ENCODE assay signal across 27 cellular contexts in genomic region chr1:231166398-231166797, GRCh38. TPM values are rescaled to one million over a fixed set of nuclear protein-coding genes. Genes with fewer than 3 reads are reported as not detected.
A peak's percentile ranks its signal among the peaks of the same experiment; 100 is the strongest.
DNase-seq lines count a peak whose midpoint lies in the region; ATAC-seq, FAIRE-seq and TF ChIP-seq lines count a peak whose summit lies in the region.
"Had no signal": no experiment of that assay in that cellular context is flagged by ENCODE, and none has a peak within 500 bp of the region (broad histone marks: within the 10 kb centered on the region; RNA-seq: fewer than 3 reads in every experiment).

No MANE protein-coding gene starts in this region.

- H3K4me3 Mint-ChIP-seq in brain, result peak overlapping the region; percentile 57 to 75 (median 66)
- H3K4me3 Mint-ChIP-seq: CD4-positive, alpha-beta memory T cell; CD4-positive, CD25-positive, alpha-beta regulatory T cell; CD8-positive, alpha-beta memory T cell had no signal

- TF ChIP-seq CTCF in A549 (IDR thresholded peaks at IDR 0.05), result no peak
- TF ChIP-seq CTCF in brain (conservative IDR thresholded peaks at IDR 0.05), result no peak
- TF ChIP-seq CTCF in parathyroid adenoma (IDR thresholded peaks at IDR 0.05), result no peak

- H3K4me1 ChIP-seq in A549, result peaks cover 36% of the 10 kb centered on the region
- H3K4me1 ChIP-seq in adipocyte (ENCODE audit: control insufficient read depth, insufficient read depth, low read length), result peaks cover 46% of the 10 kb centered on the region
- H3K4me1 ChIP-seq in parathyroid adenoma, result peaks cover 8% of the 10 kb centered on the region
- H3K4me1 ChIP-seq: BE2C, BLaER1 had no signal

- peaks cover 15% of the 10 kb centered on the region for H3K36me3 Mint-ChIP-seq in brain
- H3K36me3 Mint-ChIP-seq: CD14-positive monocyte; CD4-positive, alpha-beta memory T cell; CD4-positive, CD25-positive, alpha-beta regulatory T cell; CD8-positive, alpha-beta memory T cell had no signal

- POLR2A ChIA-PET in A549 (lab: Yijun Ruan, JAX), result no interaction called here

- peak overlapping the region; percentile 22 for H3K9ac ChIP-seq in adipocyte (ENCODE audit: low read length)
- H3K9ac ChIP-seq in parathyroid adenoma, result no peak overlapping the region
- H3K9ac ChIP-seq: BLaER1 had no signal

- no peak for DNase-seq in A549 (ENCODE audit: low read depth in 1 of 2, low spot score in 1 of 2)
- DNase-seq in adipocyte (ENCODE audit: low read depth), result peak; percentile 45
- no peak for DNase-seq in activated naive CD4-positive, alpha-beta T cell (lab: John Stamatoyannopoulos, UW)
- no peak for DNase-seq in substantia nigra (lab: John Stamatoyannopoulos, UW)
- DNase-seq: ACHN; BE2C; CD4-positive, alpha-beta memory T cell; CD4-positive, CD25-positive, alpha-beta regulatory T cell; CD8-positive, alpha-beta memory T cell; COR-L47; DMS 273 treated with DMSO at 0.1 percent for 48 hours; DMS153; DMS53; DMS79; DND-41; EL; GF-D8 had no signal

- ATAC-seq in A549, result no peak
- ATAC-seq in GM21447 (IDR thresholded peaks at IDR 0.05; ENCODE audit: unreplicated experiment), result no peak

- H3K79me2 ChIP-seq in parathyroid adenoma, result no peaks in the 10 kb centered on the region

- H3K9me3 ChIP-seq in A549 (no peaks in the 10 kb centered on the region), adipocyte (ENCODE audit: control insufficient read depth, low read length) (no peaks in the 10 kb centered on the region), parathyroid adenoma (ENCODE audit: control insufficient read depth, low read length) (no peaks in the 10 kb centered on the region)
- H3K9me3 ChIP-seq: BE2C had no signal

- no peaks in the 10 kb centered on the region for H3K36me3 ChIP-seq in adipocyte (ENCODE audit: control insufficient read depth, insufficient read depth, low read length, severe bottlenecking)
- no peaks in the 10 kb centered on the region for H3K36me3 ChIP-seq in parathyroid adenoma (ENCODE audit: control insufficient read depth, insufficient read depth, low read length)
- H3K36me3 ChIP-seq: BE2C, BLaER1 had no signal

- H3K9me3 Mint-ChIP-seq in brain, result peaks cover 0 to 4% (median 0%) of the 10 kb centered on the region in 5 experiments
- H3K9me3 Mint-ChIP-seq: CD4-positive, alpha-beta memory T cell; CD8-positive, alpha-beta memory T cell had no signal

- H3K27ac ChIP-seq in A549, result no peak overlapping the region
- H3K27ac ChIP-seq in parathyroid adenoma, result peak overlapping the region; percentile 61
- H3K27ac ChIP-seq in substantia nigra (ENCODE audit: low read depth, low read length, poor library complexity, severe bottlenecking), result no peak overlapping the region
- H3K27ac ChIP-seq: 22Rv1, BLaER1 had no signal

- H3K27me3 ChIP-seq in adipocyte (replicated peaks; ENCODE audit: control insufficient read depth, insufficient read depth, low read length), result peaks cover 7% of the 10 kb centered on the region
- no peaks in the 10 kb centered on the region for H3K27me3 ChIP-seq in parathyroid adenoma (ENCODE audit: control insufficient read depth, insufficient read depth, low read length)

- peaks cover 40% of the 10 kb centered on the region for H3K27me3 Mint-ChIP-seq in brain

- FAIRE-seq in A549 (lab: Jason Lieb, UNC), result no peak
- FAIRE-seq: G401.6, GM12891, GM19239 had no signal

- CTCF ChIA-PET in A549 (lab: Yijun Ruan, JAX), result no interaction called here

- no peak for TF ChIP-seq POLR2A in A549 (IDR thresholded peaks at IDR 0.05; ENCODE audit: low read length)

- H3K4me2 ChIP-seq in A549 (no peak overlapping the region), parathyroid adenoma (ENCODE audit: low read length) (no peak overlapping the region)
- H3K4me2 ChIP-seq: BLaER1 had no signal

- no peak overlapping the region for H2AFZ ChIP-seq in parathyroid adenoma

- no peak overlapping the region for H3K4me3 ChIP-seq in A549
- peak overlapping the region; percentile 49 for H3K4me3 ChIP-seq in adipocyte (ENCODE audit: low read length)
- H3K4me3 ChIP-seq in parathyroid adenoma (ENCODE audit: low read depth, low read length), result no peak overlapping the region
- H3K4me3 ChIP-seq: BLaER1 had no signal

- no peak for TF ChIP-seq EP300 in A549 (IDR thresholded peaks at IDR 0.05)

- no peak for TF ChIP-seq RAD21 in A549 (conservative IDR thresholded peaks at IDR 0.05 in 1 of 2, IDR thresholded peaks at IDR 0.05 in 1 of 2)

- H3K27ac Mint-ChIP-seq in brain, result no peak overlapping the region
- H3K27ac Mint-ChIP-seq: CD14-positive monocyte; CD4-positive, alpha-beta memory T cell; CD4-positive, CD25-positive, alpha-beta regulatory T cell; CD8-positive, alpha-beta memory T cell had no signal

- peaks cover 30% of the 10 kb centered on the region for H3K4me1 Mint-ChIP-seq in brain

TF ChIP-seq in A549, 52 proteins besides CTCF, POLR2A, EP300 and RAD21:
- TF ChIP-seq REST (IDR thresholded peaks at IDR 0.05) (0 out of 2 replicates have a peak, but pooled peaks have one; percentile 13), CHD2 (IDR thresholded peaks at IDR 0.05; ENCODE audit: low read length, partially characterized antibody) (no peak), ZSCAN20 (CRISPR knock-in tag; IDR thresholded peaks at IDR 0.05) (no peak), RARB (CRISPR knock-in tag; IDR thresholded peaks at IDR 0.05) (no peak)

RNA-seq across cellular contexts. Expression of gene TRIM67, which starts 4.5 kb away (rescaled TPM):
- polyA plus RNA-seq in A549 (2011; rRNA removed) (0.25 and 0.35 TPM in 2 replicates), A549 (2017; fragmentation: RNase III; extraction: RNeasy Plus Mini Kit Qiagen cat#74134 plus additional on column Dnase treatment) (0.23 to 0.50 TPM (median 0.26 TPM) in 3 replicates), brain (ENCODE audit: insufficient read depth, low read depth, low replicate concordance) (1.9 TPM)
- polyA plus RNA-seq in A549 (2012; cell fraction: cytosol; rRNA removed), result 0.29 and 0.47 TPM in 2 replicates
- polyA plus RNA-seq in A549 (2012; cell fraction: nucleus; rRNA removed), result 1.0 and 1.3 TPM in 2 replicates
- 0.37 and 0.83 TPM in 2 replicates for polyA minus RNA-seq in A549 (2011; rRNA and poly(A)+ RNA removed)
- polyA plus RNA-seq: AG04450; CD14-positive monocyte; CD4-positive, alpha-beta memory T cell; CD4-positive, CD25-positive, alpha-beta regulatory T cell; CD8-positive, alpha-beta memory T cell had no signal
